Comparison of ENCODE assay signal across 4 cellular contexts in genomic region chr16:28939825-28940224, GRCh38. TPM values are rescaled to one million over a fixed set of nuclear protein-coding genes. Genes with fewer than 3 reads are reported as not detected.
"Had no signal": no experiment of that assay in that cellular context is flagged by ENCODE, and none has a peak within 500 bp of the region (broad histone marks: within the 10 kb centered on the region; RNA-seq: fewer than 3 reads in every experiment).

No MANE protein-coding gene starts in this region.

RNA-seq across cellular contexts. Expression of gene CD19, which starts 8.1 kb away (rescaled TPM):
- total RNA-seq: LHCN-M2, M059J, MCF 10A, NCI-H460 had no signal
